ENCODE assay signal across 15 cellular contexts in the genomic region with DNA sequence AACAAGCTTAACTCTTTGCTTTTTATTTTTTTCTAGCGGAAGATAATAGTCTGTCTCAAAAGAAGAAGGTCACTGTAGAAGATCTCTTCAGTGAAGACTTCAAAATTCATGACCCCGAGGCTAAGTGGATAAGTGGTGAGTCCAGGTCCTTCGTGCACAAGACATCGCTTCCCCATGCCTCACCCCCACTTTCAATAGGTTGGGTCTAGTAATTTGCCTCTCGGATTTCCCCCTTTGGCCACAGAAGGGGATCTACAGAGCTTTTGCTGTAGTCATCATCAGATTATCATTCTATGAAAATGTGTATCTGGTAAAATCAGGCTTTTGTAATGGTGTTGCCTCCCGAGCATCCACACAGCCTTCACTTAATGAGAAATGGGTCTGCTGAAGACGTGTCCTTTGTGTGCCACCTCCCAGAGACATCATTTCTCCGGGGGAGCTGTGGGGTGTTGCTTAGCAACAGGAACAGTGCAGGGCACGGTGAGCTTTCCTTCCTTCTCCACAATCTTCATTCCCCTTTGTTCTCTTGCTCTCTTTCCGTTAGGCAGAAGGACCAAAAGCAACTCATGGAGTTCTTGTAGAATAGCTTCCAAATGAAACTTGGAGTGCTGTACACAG.
DNase-seq lines count a peak whose midpoint lies in the region; ATAC-seq and TF ChIP-seq lines count a peak whose summit lies in the region.
"Had no signal": no experiment of that assay in that cellular context is flagged by ENCODE, and none has a peak within 500 bp of the region (broad histone marks: within the 10 kb centered on the region; RNA-seq: fewer than 3 reads in every experiment).

No MANE protein-coding gene starts in this region.

- H3K27me3 ChIP-seq in neural progenitor cell = no peaks in the 10 kb centered on the region
- no peaks in the 10 kb centered on the region for H3K27me3 ChIP-seq in right lobe of liver
- no peaks in the 10 kb centered on the region for H3K27me3 ChIP-seq in H9 (ENCODE audit: insufficient read depth, low read length)

- H3K4me3 ChIP-seq in neural progenitor cell (no peak overlapping the region), right lobe of liver (no peak overlapping the region)
- H3K4me3 ChIP-seq: GM23248 had no signal

- TF ChIP-seq POLR2A in right lobe of liver (IDR thresholded peaks at IDR 0.05) = no peak

- H2AK5ac ChIP-seq in H9 (ENCODE audit: insufficient read length, low read length) = no peak overlapping the region

- H3K23me2 ChIP-seq in H9 (ENCODE audit: insufficient read length, low read depth, low read length, poor library complexity, severe bottlenecking) = no peaks in the 10 kb centered on the region

- H3F3A ChIP-seq in neural progenitor cell (ENCODE audit: low read depth) = no peaks in the 10 kb centered on the region

- H3K4me1 Mint-ChIP-seq in neural progenitor cell (peaks cover 19% of the 10 kb centered on the region), H9 (peaks cover 0 to 6% of the 10 kb centered on the region in 2 experiments; a peak in 3 of 4 replicates)

- H2BK20ac ChIP-seq in H9 (ENCODE audit: low read depth, low read length, poor library complexity, severe bottlenecking) = no peak overlapping the region

- no peak overlapping the region for H4K8ac ChIP-seq in H9 (replicated peaks; ENCODE audit: insufficient read length, low read depth, low read length)

- no peak overlapping the region for H4K5ac ChIP-seq in H9 (ENCODE audit: insufficient read length, low read depth, low read length)

- no peak overlapping the region for H3K14ac ChIP-seq in H9 (ENCODE audit: insufficient read depth, low read length)

- no peak overlapping the region for H2BK15ac ChIP-seq in H9 (ENCODE audit: low read depth, low read length)

- intact Hi-C loops in right lobe of liver (cut with DNase I) = no loop called here

- H2AFZ ChIP-seq in neural progenitor cell (replicated peaks) (peak overlapping the region; percentile 80), H9 (ENCODE audit: low read length) (no peak overlapping the region)
- H2AFZ ChIP-seq: GM23248 had no signal

- no peaks in the 10 kb centered on the region for H3K36me3 ChIP-seq in neural progenitor cell
- no peaks in the 10 kb centered on the region for H3K36me3 ChIP-seq in right lobe of liver

- H3K9me3 Mint-ChIP-seq in neural progenitor cell = no peaks in the 10 kb centered on the region
- H3K9me3 Mint-ChIP-seq in H9 = no peaks in the 10 kb centered on the region

- no peaks in the 10 kb centered on the region for H3K79me1 ChIP-seq in H9 (ENCODE audit: insufficient read depth, low read depth, low read length, poor library complexity, severe bottlenecking)

- no peaks in the 10 kb centered on the region for H3K27me3 Mint-ChIP-seq in neural progenitor cell (ENCODE audit: insufficient read depth, low read depth)
- no peaks in the 10 kb centered on the region for H3K27me3 Mint-ChIP-seq in H9 (ENCODE audit: low read depth)

- H3K9ac ChIP-seq in neural progenitor cell (no peak overlapping the region), H9 (ENCODE audit: extremely low read depth, insufficient read length, low read length) (no peak overlapping the region)
- H3K9ac ChIP-seq: GM23248 had no signal

- H2BK5ac ChIP-seq in H9 (ENCODE audit: insufficient read length, low read length) = no peak overlapping the region

- H3K56ac ChIP-seq in H9 (ENCODE audit: insufficient read length, low read depth, low read length) = no peak overlapping the region

- no peak overlapping the region for H2BK120ac ChIP-seq in H9 (ENCODE audit: low read depth, low read length, poor library complexity, severe bottlenecking)

- no peak overlapping the region for H2BK12ac ChIP-seq in H9 (ENCODE audit: insufficient read length, low read depth, low read length)

- no peak overlapping the region for H3K4ac ChIP-seq in H9 (ENCODE audit: low read depth, low read length)

- H3K4me2 ChIP-seq in neural progenitor cell = peak overlapping the region; percentile 35
- H3K4me2 ChIP-seq in H9 (ENCODE audit: insufficient read depth, insufficient read length, low read length) = no peak overlapping the region

- H3K23ac ChIP-seq in H9 (ENCODE audit: insufficient read length, low read depth, low read length) = no peak overlapping the region

- H3K4me1 ChIP-seq in neural progenitor cell = peaks cover 11% of the 10 kb centered on the region
- H3K4me1 ChIP-seq in right lobe of liver = no peaks in the 10 kb centered on the region
- H3K4me1 ChIP-seq in H9 (ENCODE audit: insufficient read depth, low read length) = no peaks in the 10 kb centered on the region

- peak overlapping the region; percentile 60 for H3K27ac ChIP-seq in caudate nucleus (ENCODE audit: low read depth, low read length)
- no peak overlapping the region for H3K27ac ChIP-seq in neural progenitor cell
- H3K27ac ChIP-seq in right lobe of liver = no peak overlapping the region
- H3K27ac ChIP-seq in H9 (ENCODE audit: insufficient read length, low read depth, low read length) = no peak overlapping the region
- H3K27ac ChIP-seq: GM23248 had no signal

- peak overlapping the region; percentile 21 for H3K4me3 Mint-ChIP-seq in neural progenitor cell
- no peak overlapping the region for H3K4me3 Mint-ChIP-seq in H9
- H3K4me3 Mint-ChIP-seq: T-helper 1 cell treated with Interleukin-12 subunit alpha and Interleukin-12 subunit beta and Interleukin-4 antibody, amounts not matched to agents 30 μg/mL and 1 μg/mL, for 36 hours had no signal

- 27% methylated on average over 10 of the region's 10 CpGs for WGBS in right lobe of liver (ENCODE audit: insufficient coverage, low coverage, low lambda C conversion rate, missing lambda C conversion rate)
- no CpG with 5 or more reads among the region's 10 CpGs for WGBS in H9 (ENCODE audit: extremely low coverage, insufficient read length, low lambda C conversion rate)

- H3K36me3 Mint-ChIP-seq in neural progenitor cell (no peaks in the 10 kb centered on the region), H9 (ENCODE audit: insufficient read depth in 1 of 3, low read depth in 3 of 3) (no peaks in the 10 kb centered on the region)

- H4K20me1 ChIP-seq in neural progenitor cell (ENCODE audit: low read depth) (no peaks in the 10 kb centered on the region), H9 (ENCODE audit: control insufficient read depth, insufficient read depth, insufficient read length) (no peaks in the 10 kb centered on the region)

- H3K27ac Mint-ChIP-seq in neural progenitor cell = peak overlapping the region; percentile 81
- no peak overlapping the region for H3K27ac Mint-ChIP-seq in H9
- H3K27ac Mint-ChIP-seq: T-helper 1 cell treated with Interleukin-12 subunit alpha and Interleukin-12 subunit beta and Interleukin-4 antibody, amounts not matched to agents 30 μg/mL and 1 μg/mL, for 36 hours had no signal

- H3K79me2 ChIP-seq in neural progenitor cell (ENCODE audit: low read depth) (no peaks in the 10 kb centered on the region), H9 (ENCODE audit: insufficient read depth, low read length) (no peaks in the 10 kb centered on the region)

- TF ChIP-seq CTCF in neural progenitor cell (IDR thresholded peaks at IDR 0.05) = no peak
- TF ChIP-seq CTCF in right lobe of liver (IDR thresholded peaks at IDR 0.05) = no peak
- no peak for TF ChIP-seq CTCF in H9 (conservative IDR thresholded peaks at IDR 0.05)

- ATAC-seq in GM18868 (IDR thresholded peaks at IDR 0.05; ENCODE audit: unreplicated experiment) (peak; percentile 83), right lobe of liver (no peak)

- H4K91ac ChIP-seq in H9 (ENCODE audit: insufficient read length, low read depth, low read length) = no peak overlapping the region

- no peaks in the 10 kb centered on the region for H3K9me3 ChIP-seq in neural progenitor cell (ENCODE audit: low read depth)
- H3K9me3 ChIP-seq in right lobe of liver = no peaks in the 10 kb centered on the region
- H3K9me3 ChIP-seq in H9 (ENCODE audit: control insufficient read depth, low read depth, low read length) = no peaks in the 10 kb centered on the region

- DNase-seq in NCI-H1436 (lab: John Stamatoyannopoulos, UW) (peak; percentile 54), caudate nucleus (lab: John Stamatoyannopoulos, UW) (peak in 19 of 61 donors; percentile 7 to 68 (median 25)), neural progenitor cell (ENCODE audit: low spot score) (peak; percentile 43), right lobe of liver (no peak), pons (ENCODE audit: low spot score) (no peak), H9 (no peak)
- DNase-seq: C1 segment of cervical spinal cord, DMS79 treated with DMSO at 0.1 percent for 48 hours, GM23248, KBM-7, NCI-H187 treated with DMSO at 0.1 percent for 48 hours, NCI-H82, SHP77 treated with DMSO at 0.1 percent for 48 hours had no signal

- H3K18ac ChIP-seq in H9 (ENCODE audit: insufficient read length, low read depth, low read length) = no peak overlapping the region

- no peak overlapping the region for H3T11ph ChIP-seq in H9 (ENCODE audit: low read length)

Comparison
In these comparisons a context has a peak if more than half of its experiments do, and no peak if none do; other contexts are left out.
1. DNase-seq: peak in NCI-H1436 (single experiment) and neural progenitor cell (single experiment); none in right lobe of liver (0 of 3), pons (single experiment) and H9 (single experiment).